In the genomic region with DNA sequence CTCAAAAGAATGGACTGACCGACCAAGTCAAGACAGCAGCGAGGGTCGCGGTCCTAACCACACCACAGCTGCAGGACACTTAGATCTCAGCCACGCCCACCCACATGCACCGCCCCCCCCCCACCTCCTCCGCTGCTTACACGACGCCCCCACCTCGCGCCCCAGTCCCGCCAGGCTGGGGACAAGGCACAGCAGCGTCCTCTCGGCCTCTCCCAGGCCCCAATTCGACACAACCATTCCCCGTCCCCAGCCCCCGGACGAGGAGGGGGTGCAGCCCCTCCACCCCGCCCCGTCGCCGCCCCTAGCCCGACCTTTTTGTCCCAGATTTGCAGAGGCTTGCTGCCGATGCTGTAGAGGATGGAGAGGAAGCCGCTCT, we compare ENCODE assay signal across 8 cellular contexts. TPM values are rescaled to one million over a fixed set of nuclear protein-coding genes. Genes with fewer than 3 reads are reported as not detected.
DNase-seq lines count a peak whose midpoint lies in the region; ATAC-seq and TF ChIP-seq lines count a peak whose summit lies in the region.

No MANE protein-coding gene starts in this region.

- H3K27me3 ChIP-seq in ectodermal cell (ENCODE audit: control insufficient read depth, insufficient read depth, low read length, poor library complexity, severe bottlenecking) (no peaks in the 10 kb centered on the region), mucosa of stomach (ENCODE audit: control insufficient read depth, insufficient read depth, low read length) (no peaks in the 10 kb centered on the region)

- 0 to 1% methylated on average over 19 to 24 of the region's 25 CpGs for WGBS in ectodermal cell, 2 experiments

- POLR2A ChIA-PET in GM10248 (lab: Yijun Ruan, JAX) (interaction anchor here (1.0 to 1.2 kb wide), 4 partner anchors 19 to 391 kb away, joined by 3 to 6 read pairs (median 4); a partner anchor contains a TSS), HEK293 (lab: Yijun Ruan, JAX) (interaction anchor here (0.5 to 2.3 kb wide), 24 partner anchors 9 to 571 kb away, joined by 3 to 51 read pairs (median 6); a partner anchor contains a TSS), RWPE1 (lab: Yijun Ruan, JAX; ENCODE audit: low non-redundant PET) (no interaction called here)

- peak; percentile 38 for DNase-seq in GM10248 (ENCODE audit: extremely low spot score)
- DNase-seq in RWPE1 (ENCODE audit: low spot score): no peak
- no peak for DNase-seq in activated CD8-positive, alpha-beta memory T cell treated with anti-CD3 and anti-CD28 coated beads, Interleukin-2, amount 50 U/mL, for 48 hours
- DNase-seq in cerebellar nuclear complex (lab: John Stamatoyannopoulos, UW): no peak

- CTCF ChIA-PET in GM10248 (lab: Yijun Ruan, JAX) (interaction anchor here (1.2 to 2.5 kb wide), 5 partner anchors 9 to 31 kb away, joined by 4 to 9 read pairs (median 6); no protein-coding TSS in a partner anchor), HEK293 (lab: Yijun Ruan, JAX) (interaction anchor here (0.7 to 1.1 kb wide), 5 partner anchors 18 to 393 kb away, joined by 3 read pairs; a partner anchor contains a TSS), RWPE1 (lab: Yijun Ruan, JAX) (interaction anchor here (0.5 to 1.2 kb wide), 5 partner anchors 16 to 527 kb away, joined by 3 to 5 read pairs (median 3); no protein-coding TSS in a partner anchor)

- H3K4me1 ChIP-seq in HEK293 (ENCODE audit: control insufficient read depth, insufficient read depth, low read length) (peaks cover 18% of the 10 kb centered on the region), ectodermal cell (ENCODE audit: control insufficient read depth, insufficient read depth, low read length) (peaks cover 7% of the 10 kb centered on the region), mucosa of stomach (ENCODE audit: control insufficient read depth, insufficient read depth, low read length) (peaks cover 23% of the 10 kb centered on the region)

- TF ChIP-seq CTCF in GM10248 (IDR thresholded peaks at IDR 0.05; ENCODE audit: control extremely low read depth, extremely low read depth, low read depth, missing control alignments): no peak
- TF ChIP-seq CTCF in HEK293 (tag by site-specific recombination; IDR thresholded peaks at IDR 0.05): no peak
- TF ChIP-seq CTCF in RWPE1 (conservative IDR thresholded peaks at IDR 0.05; ENCODE audit: low read depth): no peak

- H3K36me3 ChIP-seq in HEK293 (ENCODE audit: control insufficient read depth in 2 of 2, insufficient read depth in 1 of 2, low read length in 2 of 2): no peaks in the 10 kb centered on the region
- H3K36me3 ChIP-seq in ectodermal cell (ENCODE audit: control insufficient read depth, insufficient read depth, low read length): no peaks in the 10 kb centered on the region
- H3K36me3 ChIP-seq in mucosa of stomach (ENCODE audit: control insufficient read depth, insufficient read depth, low read length): no peaks in the 10 kb centered on the region

- ATAC-seq in GM18868 (IDR thresholded peaks at IDR 0.05; ENCODE audit: unreplicated experiment): no peak

- peak overlapping the region; percentile 83 for H3K4me3 ChIP-seq in HEK293 (ENCODE audit: low read depth, low read length)
- peak overlapping the region; percentile 83 for H3K4me3 ChIP-seq in ectodermal cell (ENCODE audit: insufficient read depth, low read depth, low read length)
- H3K4me3 ChIP-seq in mucosa of stomach (ENCODE audit: low read length): peak overlapping the region; percentile 95

- H3K27ac ChIP-seq in HEK293 (ENCODE audit: extremely low read depth, low read depth, low read length): peak overlapping the region; percentile 83
- peak overlapping the region; percentile 88 for H3K27ac ChIP-seq in RWPE1
- H3K27ac ChIP-seq in ectodermal cell (ENCODE audit: insufficient read depth, low read depth, low read length, poor library complexity, severe bottlenecking): peak overlapping the region; percentile 96

- no peaks in the 10 kb centered on the region for H3K9me3 ChIP-seq in HEK293 (ENCODE audit: control insufficient read depth, insufficient read depth, low read depth, low read length)
- no peaks in the 10 kb centered on the region for H3K9me3 ChIP-seq in ectodermal cell (ENCODE audit: control insufficient read depth, low read length)
- no peaks in the 10 kb centered on the region for H3K9me3 ChIP-seq in mucosa of stomach (ENCODE audit: control insufficient read depth, low read length)

- H3K9ac ChIP-seq in mucosa of stomach (ENCODE audit: low read length): peak overlapping the region; percentile 86

TF ChIP-seq in HEK293, 187 proteins besides CTCF, POLR2A, EP300 and RAD21 (continues in another document):
- no peak for TF ChIP-seq ZBTB1 (tag by site-specific recombination; IDR thresholded peaks at IDR 0.05)
- TF ChIP-seq ZNF558 (tag by site-specific recombination; IDR thresholded peaks at IDR 0.05): no peak
- TF ChIP-seq ZNF654 (tag by site-specific recombination; IDR thresholded peaks at IDR 0.05; ENCODE audit: low read depth): no peak
- no peak for TF ChIP-seq ZNF394 (tag by site-specific recombination; IDR thresholded peaks at IDR 0.05; ENCODE audit: borderline replicate concordance)
- TF ChIP-seq OSR2 (tag by site-specific recombination; IDR thresholded peaks at IDR 0.05): no peak
- TF ChIP-seq, protein P1, sequence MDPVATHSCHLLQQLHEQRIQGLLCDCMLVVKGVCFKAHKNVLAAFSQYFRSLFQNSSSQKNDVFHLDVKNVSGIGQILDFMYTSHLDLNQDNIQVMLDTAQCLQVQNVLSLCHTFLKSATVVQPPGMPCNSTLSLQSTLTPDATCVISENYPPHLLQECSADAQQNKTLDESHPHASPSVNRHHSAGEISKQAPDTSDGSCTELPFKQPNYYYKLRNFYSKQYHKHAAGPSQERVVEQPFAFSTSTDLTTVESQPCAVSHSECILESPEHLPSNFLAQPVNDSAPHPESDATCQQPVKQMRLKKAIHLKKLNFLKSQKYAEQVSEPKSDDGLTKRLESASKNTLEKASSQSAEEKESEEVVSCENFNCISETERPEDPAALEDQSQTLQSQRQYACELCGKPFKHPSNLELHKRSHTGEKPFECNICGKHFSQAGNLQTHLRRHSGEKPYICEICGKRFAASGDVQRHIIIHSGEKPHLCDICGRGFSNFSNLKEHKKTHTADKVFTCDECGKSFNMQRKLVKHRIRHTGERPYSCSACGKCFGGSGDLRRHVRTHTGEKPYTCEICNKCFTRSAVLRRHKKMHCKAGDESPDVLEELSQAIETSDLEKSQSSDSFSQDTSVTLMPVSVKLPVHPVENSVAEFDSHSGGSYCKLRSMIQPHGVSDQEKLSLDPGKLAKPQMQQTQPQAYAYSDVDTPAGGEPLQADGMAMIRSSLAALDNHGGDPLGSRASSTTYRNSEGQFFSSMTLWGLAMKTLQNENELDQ (tag by site-specific recombination; IDR thresholded peaks at IDR 0.05; ENCODE audit: low read depth): no peak
- TF ChIP-seq, protein P2, sequence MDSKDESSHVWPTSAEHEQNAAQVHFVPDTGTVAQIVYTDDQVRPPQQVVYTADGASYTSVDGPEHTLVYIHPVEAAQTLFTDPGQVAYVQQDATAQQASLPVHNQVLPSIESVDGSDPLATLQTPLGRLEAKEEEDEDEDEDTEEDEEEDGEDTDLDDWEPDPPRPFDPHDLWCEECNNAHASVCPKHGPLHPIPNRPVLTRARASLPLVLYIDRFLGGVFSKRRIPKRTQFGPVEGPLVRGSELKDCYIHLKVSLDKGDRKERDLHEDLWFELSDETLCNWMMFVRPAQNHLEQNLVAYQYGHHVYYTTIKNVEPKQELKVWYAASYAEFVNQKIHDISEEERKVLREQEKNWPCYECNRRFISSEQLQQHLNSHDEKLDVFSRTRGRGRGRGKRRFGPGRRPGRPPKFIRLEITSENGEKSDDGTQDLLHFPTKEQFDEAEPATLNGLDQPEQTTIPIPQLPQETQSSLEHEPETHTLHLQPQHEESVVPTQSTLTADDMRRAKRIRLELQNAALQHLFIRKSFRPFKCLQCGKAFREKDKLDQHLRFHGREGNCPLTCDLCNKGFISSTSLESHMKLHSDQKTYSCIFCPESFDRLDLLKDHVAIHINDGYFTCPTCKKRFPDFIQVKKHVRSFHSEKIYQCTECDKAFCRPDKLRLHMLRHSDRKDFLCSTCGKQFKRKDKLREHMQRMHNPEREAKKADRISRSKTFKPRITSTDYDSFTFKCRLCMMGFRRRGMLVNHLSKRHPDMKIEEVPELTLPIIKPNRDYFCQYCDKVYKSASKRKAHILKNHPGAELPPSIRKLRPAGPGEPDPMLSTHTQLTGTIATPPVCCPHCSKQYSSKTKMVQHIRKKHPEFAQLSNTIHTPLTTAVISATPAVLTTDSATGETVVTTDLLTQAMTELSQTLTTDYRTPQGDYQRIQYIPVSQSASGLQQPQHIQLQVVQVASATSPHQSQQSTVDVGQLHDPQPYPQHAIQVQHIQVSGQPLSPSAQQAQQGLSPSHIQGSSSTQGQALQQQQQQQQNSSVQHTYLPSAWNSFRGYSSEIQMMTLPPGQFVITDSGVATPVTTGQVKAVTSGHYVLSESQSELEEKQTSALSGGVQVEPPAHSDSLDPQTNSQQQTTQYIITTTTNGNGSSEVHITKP (tag by site-specific recombination; IDR thresholded peaks at IDR 0.05): no peak

RNA-seq across cellular contexts. Expression of a gene that starts 0.5 kb away (rescaled TPM):
- polyA plus RNA-seq in ectodermal cell (2013, experiment 1 of 4): 64.0 TPM
- polyA plus RNA-seq in ectodermal cell (2013, experiment 2 of 4): 62.9 TPM
- 60.8 TPM for polyA plus RNA-seq in ectodermal cell (2013, experiment 3 of 4)
- polyA plus RNA-seq in ectodermal cell (2013, experiment 4 of 4): 66.7 TPM
